ENCODE assay signal across 2 cellular contexts in the genomic region with DNA sequence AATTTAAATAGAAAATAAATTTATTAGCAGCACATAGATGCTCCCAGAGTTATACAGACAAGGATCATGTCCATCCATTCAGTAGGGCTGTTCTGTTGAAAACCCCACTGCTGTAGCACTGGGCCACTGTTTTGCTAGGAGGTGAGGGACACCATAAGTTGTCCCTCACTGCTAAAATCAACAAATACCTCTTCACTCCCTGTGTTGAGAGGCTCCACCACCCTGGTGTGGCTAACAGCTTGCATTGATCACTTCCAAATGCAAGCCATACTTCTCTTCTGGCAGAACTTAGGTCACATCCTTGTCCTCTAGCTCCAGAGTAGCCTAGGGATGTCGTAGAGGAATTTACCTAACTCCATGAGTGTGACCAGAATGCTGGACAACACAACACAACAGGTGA.
A peak's percentile ranks its signal among the peaks of the same experiment; 100 is the strongest.
TF ChIP-seq lines count a peak whose summit lies in the region.

No MANE protein-coding gene starts in this region.

TF ChIP-seq in GM23338, 12 proteins besides CTCF, POLR2A, EP300 and RAD21:
- TF ChIP-seq ZNF331 (CRISPR knock-in tag; IDR thresholded peaks at IDR 0.05; ENCODE audit: low read depth) (no peak), EZH2 (IDR thresholded peaks at IDR 0.05; ENCODE audit: low read depth, unreplicated experiment) (no peak), CREB1 (CRISPR knock-in tag; IDR thresholded peaks at IDR 0.05; ENCODE audit: low read depth) (no peak)
- TF ChIP-seq, protein P1, sequence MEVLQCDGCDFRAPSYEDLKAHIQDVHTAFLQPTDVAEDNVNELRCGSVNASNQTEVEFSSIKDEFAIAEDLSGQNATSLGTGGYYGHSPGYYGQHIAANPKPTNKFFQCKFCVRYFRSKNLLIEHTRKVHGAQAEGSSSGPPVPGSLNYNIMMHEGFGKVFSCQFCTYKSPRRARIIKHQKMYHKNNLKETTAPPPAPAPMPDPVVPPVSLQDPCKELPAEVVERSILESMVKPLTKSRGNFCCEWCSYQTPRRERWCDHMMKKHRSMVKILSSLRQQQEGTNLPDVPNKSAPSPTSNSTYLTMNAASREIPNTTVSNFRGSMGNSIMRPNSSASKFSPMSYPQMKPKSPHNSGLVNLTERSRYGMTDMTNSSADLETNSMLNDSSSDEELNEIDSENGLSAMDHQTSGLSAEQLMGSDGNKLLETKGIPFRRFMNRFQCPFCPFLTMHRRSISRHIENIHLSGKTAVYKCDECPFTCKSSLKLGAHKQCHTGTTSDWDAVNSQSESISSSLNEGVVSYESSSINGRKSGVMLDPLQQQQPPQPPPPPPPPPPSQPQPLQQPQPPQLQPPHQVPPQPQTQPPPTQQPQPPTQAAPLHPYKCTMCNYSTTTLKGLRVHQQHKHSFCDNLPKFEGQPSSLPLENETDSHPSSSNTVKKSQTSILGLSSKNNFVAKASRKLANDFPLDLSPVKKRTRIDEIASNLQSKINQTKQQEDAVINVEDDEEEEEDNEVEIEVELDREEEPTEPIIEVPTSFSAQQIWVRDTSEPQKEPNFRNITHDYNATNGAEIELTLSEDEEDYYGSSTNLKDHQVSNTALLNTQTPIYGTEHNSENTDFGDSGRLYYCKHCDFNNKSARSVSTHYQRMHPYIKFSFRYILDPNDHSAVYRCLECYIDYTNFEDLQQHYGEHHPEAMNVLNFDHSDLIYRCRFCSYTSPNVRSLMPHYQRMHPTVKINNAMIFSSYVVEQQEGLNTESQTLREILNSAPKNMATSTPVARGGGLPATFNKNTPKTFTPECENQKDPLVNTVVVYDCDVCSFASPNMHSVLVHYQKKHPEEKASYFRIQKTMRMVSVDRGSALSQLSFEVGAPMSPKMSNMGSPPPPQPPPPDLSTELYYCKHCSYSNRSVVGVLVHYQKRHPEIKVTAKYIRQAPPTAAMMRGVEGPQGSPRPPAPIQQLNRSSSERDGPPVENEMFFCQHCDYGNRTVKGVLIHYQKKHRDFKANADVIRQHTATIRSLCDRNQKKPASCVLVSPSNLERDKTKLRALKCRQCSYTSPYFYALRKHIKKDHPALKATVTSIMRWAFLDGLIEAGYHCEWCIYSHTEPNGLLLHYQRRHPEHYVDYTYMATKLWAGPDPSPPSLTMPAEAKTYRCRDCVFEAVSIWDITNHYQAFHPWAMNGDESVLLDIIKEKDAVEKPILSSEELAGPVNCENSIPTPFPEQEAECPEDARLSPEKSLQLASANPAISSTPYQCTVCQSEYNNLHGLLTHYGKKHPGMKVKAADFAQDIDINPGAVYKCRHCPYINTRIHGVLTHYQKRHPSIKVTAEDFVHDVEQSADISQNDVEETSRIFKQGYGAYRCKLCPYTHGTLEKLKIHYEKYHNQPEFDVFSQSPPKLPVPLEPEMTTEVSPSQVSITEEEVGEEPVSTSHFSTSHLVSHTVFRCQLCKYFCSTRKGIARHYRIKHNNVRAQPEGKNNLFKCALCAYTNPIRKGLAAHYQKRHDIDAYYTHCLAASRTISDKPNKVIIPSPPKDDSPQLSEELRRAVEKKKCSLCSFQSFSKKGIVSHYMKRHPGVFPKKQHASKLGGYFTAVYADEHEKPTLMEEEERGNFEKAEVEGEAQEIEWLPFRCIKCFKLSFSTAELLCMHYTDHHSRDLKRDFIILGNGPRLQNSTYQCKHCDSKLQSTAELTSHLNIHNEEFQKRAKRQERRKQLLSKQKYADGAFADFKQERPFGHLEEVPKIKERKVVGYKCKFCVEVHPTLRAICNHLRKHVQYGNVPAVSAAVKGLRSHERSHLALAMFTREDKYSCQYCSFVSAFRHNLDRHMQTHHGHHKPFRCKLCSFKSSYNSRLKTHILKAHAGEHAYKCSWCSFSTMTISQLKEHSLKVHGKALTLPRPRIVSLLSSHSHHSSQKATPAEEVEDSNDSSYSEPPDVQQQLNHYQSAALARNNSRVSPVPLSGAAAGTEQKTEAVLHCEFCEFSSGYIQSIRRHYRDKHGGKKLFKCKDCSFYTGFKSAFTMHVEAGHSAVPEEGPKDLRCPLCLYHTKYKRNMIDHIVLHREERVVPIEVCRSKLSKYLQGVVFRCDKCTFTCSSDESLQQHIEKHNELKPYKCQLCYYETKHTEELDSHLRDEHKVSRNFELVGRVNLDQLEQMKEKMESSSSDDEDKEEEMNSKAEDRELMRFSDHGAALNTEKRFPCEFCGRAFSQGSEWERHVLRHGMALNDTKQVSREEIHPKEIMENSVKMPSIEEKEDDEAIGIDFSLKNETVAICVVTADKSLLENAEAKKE (CRISPR knock-in tag; IDR thresholded peaks at IDR 0.05), result peak; percentile 82

TF ChIP-seq in H1, 55 proteins besides CTCF, POLR2A, EP300 and RAD21:
- TF ChIP-seq SUZ12 (IDR thresholded peaks at IDR 0.05; ENCODE audit: low read length) (no peak), RBBP5 (IDR thresholded peaks at IDR 0.05; ENCODE audit: borderline replicate concordance, low read depth, low read length) (no peak), MAFK (IDR thresholded peaks at IDR 0.05; ENCODE audit: low read depth, low read length) (no peak), SIRT6 (IDR thresholded peaks at IDR 0.05; ENCODE audit: low read length) (no peak), TAF1 (IDR thresholded peaks at IDR 0.05; ENCODE audit: low read depth, low read length) (no peak)
- TF ChIP-seq, protein P2, sequence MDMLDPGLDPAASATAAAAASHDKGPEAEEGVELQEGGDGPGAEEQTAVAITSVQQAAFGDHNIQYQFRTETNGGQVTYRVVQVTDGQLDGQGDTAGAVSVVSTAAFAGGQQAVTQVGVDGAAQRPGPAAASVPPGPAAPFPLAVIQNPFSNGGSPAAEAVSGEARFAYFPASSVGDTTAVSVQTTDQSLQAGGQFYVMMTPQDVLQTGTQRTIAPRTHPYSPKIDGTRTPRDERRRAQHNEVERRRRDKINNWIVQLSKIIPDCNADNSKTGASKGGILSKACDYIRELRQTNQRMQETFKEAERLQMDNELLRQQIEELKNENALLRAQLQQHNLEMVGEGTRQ (IDR thresholded peaks at IDR 0.05; ENCODE audit: low read length), result no peak
TF ChIP-seq in H1: peak in this region for 0.
